13 cellular contexts compared by ENCODE assay signal in the genomic region with DNA sequence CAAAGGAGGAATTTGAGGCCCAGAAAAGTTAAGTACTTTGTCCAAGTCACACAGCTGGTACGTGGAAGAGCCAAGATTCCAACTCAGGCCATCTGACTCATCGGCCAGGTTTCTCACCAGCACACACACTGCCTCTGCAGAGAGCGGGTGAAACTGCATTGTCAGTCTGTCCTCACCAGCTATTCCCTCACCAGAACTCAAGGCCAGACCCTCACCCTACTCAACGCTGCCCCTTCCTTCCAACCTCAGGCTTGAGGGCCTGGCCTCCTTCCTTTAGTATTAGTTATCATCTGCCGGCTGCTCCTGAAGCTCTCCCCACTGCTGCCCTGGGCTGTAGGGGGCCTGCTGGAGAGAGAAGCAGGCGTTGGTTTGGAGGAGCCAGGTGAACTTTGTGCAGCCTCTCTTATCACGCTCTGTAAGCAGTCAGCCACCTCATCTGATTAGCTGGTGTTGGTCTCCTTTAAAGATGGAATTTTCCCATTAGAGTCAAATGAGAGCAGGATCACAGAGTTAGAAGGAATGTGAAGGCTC. TPM values are rescaled to one million over a fixed set of nuclear protein-coding genes. Genes with fewer than 3 reads are reported as not detected.
DNase-seq lines count a peak whose midpoint lies in the region; ATAC-seq, FAIRE-seq and TF ChIP-seq lines count a peak whose summit lies in the region.
"Had no signal": no experiment of that assay in that cellular context is flagged by ENCODE, and none has a peak within 500 bp of the region (broad histone marks: within the 10 kb centered on the region; RNA-seq: fewer than 3 reads in every experiment).

No MANE protein-coding gene starts in this region.

- DNase-seq in A549 (ENCODE audit: low read depth in 1 of 2, low spot score in 1 of 2): peak in 1 of 2 experiments; percentile 54
- DNase-seq in HK-2 (ENCODE audit: unreplicated experiment): peak; percentile 22
- peak; percentile 53 for DNase-seq in astrocyte of the spinal cord (ENCODE audit: low read depth, low spot score)
- DNase-seq in islet precursor cell: peak; percentile 85
- no peak for DNase-seq in KBM-7
- DNase-seq: activated B cell treated with CpG ODN at 0.5 μM for 24 hours; activated effector memory CD4-positive, alpha-beta T cell treated with anti-CD3 and anti-CD28 coated beads, Interleukin-2, amount 50 U/mL, for 16 hours; NCI-H1694 had no signal

- no peak overlapping the region for H3K4me2 ChIP-seq in A549

- CTCF ChIA-PET in A549 (lab: Yijun Ruan, JAX): interaction anchor here (0.6 to 21.5 kb wide), 23 partner anchors 10 to 279 kb away, joined by 3 to 517 read pairs (median 8); partner anchors contain the start of genes PIGH, PLEK2, PLEKHH1 and RDH12

- no peak for TF ChIP-seq CTCF in A549 (IDR thresholded peaks at IDR 0.05)
- TF ChIP-seq CTCF in astrocyte of the spinal cord (IDR thresholded peaks at IDR 0.05; ENCODE audit: low read depth, low read length): no peak

- H3K4me3 ChIP-seq in A549: no peak overlapping the region
- no peak overlapping the region for H3K4me3 ChIP-seq in astrocyte of the spinal cord (ENCODE audit: low read depth, low read length)
- H3K4me3 ChIP-seq: suprapubic skin had no signal

- FAIRE-seq in A549 (lab: Jason Lieb, UNC): no peak

- TF ChIP-seq RAD21 in A549 (conservative IDR thresholded peaks at IDR 0.05 in 1 of 2, IDR thresholded peaks at IDR 0.05 in 1 of 2): no peak

- H3K9me3 ChIP-seq in A549: no peaks in the 10 kb centered on the region
- H3K9me3 ChIP-seq: neutrophil, suprapubic skin had no signal

- peak overlapping the region in 1 of 2 experiments; percentile 38; a peak in 2 of 6 replicates for H3K27ac ChIP-seq in A549
- H3K27ac ChIP-seq: neutrophil, suprapubic skin had no signal

- 56% methylated on average over 7 of the region's 7 CpGs for WGBS in A549 (ENCODE audit: missing lambda C conversion rate)

- ATAC-seq in A549 (peak; percentile 81 to 82), HG02884 (IDR thresholded peaks at IDR 0.05; ENCODE audit: unreplicated experiment) (no peak), HG02588 (IDR thresholded peaks at IDR 0.05; ENCODE audit: unreplicated experiment) (no peak), HG03571 (IDR thresholded peaks at IDR 0.05; ENCODE audit: unreplicated experiment) (no peak)

- in situ Hi-C loops in astrocyte of the spinal cord (cut with HindIII; ENCODE audit: low sequenced_read_pairs) (no loop called here), KBM-7 (cut with MboI; ENCODE audit: low pct_unique_long_range_greater_than_20kb, low sequenced_read_pairs) (no loop called here)

- POLR2A ChIA-PET in A549 (lab: Yijun Ruan, JAX): interaction anchor here (1.0 kb wide), 1 partner anchor 267 kb away, joined by 3 read pairs; the partner anchor contains the start of gene RDH11

- no peak for TF ChIP-seq POLR2A in A549 (IDR thresholded peaks at IDR 0.05; ENCODE audit: low read length)

- no peak for TF ChIP-seq EP300 in A549 (IDR thresholded peaks at IDR 0.05)

- H3K4me1 ChIP-seq in A549: peaks cover 9% of the 10 kb centered on the region

TF ChIP-seq in A549, 52 proteins besides CTCF, POLR2A, EP300 and RAD21:
- TF ChIP-seq NFE2L2 (conservative IDR thresholded peaks at IDR 0.05; ENCODE audit: low read length) (no peak), HOXB5 (CRISPR knock-in tag; IDR thresholded peaks at IDR 0.05) (no peak), NR3C1 (IDR thresholded peaks at IDR 0.05) (no peak), JUNB (IDR thresholded peaks at IDR 0.05) (no peak), SMC3 (IDR thresholded peaks at IDR 0.05) (no peak), FOSL2 (IDR thresholded peaks at IDR 0.05) (no peak), FOSL2 (CRISPR knock-in tag; IDR thresholded peaks at IDR 0.05) (peak; percentile 59; the same call in 1 of the 2 replicates), TFCP2L1 (CRISPR knock-in tag; IDR thresholded peaks at IDR 0.05) (no peak), HEYL (CRISPR knock-in tag; IDR thresholded peaks at IDR 0.05) (no peak), RNF2 (IDR thresholded peaks at IDR 0.05; ENCODE audit: borderline replicate concordance, low read depth) (no peak), RARB (CRISPR knock-in tag; IDR thresholded peaks at IDR 0.05) (no peak), PHF8 (IDR thresholded peaks at IDR 0.05; ENCODE audit: borderline replicate concordance, low read depth) (no peak), ESRRA (IDR thresholded peaks at IDR 0.05; ENCODE audit: borderline replicate concordance, low read length) (no peak), ZFP36 (IDR thresholded peaks at IDR 0.05; ENCODE audit: borderline replicate concordance, partially characterized antibody) (peak; percentile 35)
- TF ChIP-seq, protein P1, sequence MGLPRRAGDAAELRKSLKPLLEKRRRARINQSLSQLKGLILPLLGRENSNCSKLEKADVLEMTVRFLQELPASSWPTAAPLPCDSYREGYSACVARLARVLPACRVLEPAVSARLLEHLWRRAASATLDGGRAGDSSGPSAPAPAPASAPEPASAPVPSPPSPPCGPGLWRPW (IDR thresholded peaks at IDR 0.05): no peak

RNA-seq across cellular contexts. Expression of gene PLEK2, which starts 16.6 kb away (rescaled TPM):
- polyA plus RNA-seq in A549 (2011; rRNA removed) (14.7 and 15.1 TPM in 2 replicates), A549 (2017; fragmentation: RNase III; extraction: RNeasy Plus Mini Kit Qiagen cat#74134 plus additional on column Dnase treatment) (13.0 to 16.1 TPM (median 14.6 TPM) in 3 replicates)
- polyA plus RNA-seq in A549 (2012; cell fraction: cytosol; rRNA removed): 10.5 and 12.6 TPM in 2 replicates
- polyA plus RNA-seq in A549 (2012; cell fraction: nucleus; rRNA removed): 6.6 and 7.9 TPM in 2 replicates
- polyA minus RNA-seq in A549 (2011; rRNA and poly(A)+ RNA removed): 7.6 and 7.8 TPM in 2 replicates

RNA-seq across cellular contexts. Expression of gene TMEM229B, which starts 60.0 kb away (rescaled TPM):
- polyA plus RNA-seq in A549 (2011; rRNA removed) (0.19 and 0.28 TPM in 2 replicates), A549 (2017; fragmentation: RNase III; extraction: RNeasy Plus Mini Kit Qiagen cat#74134 plus additional on column Dnase treatment) (0.22 to 0.40 TPM (median 0.31 TPM) in 3 replicates)
- 0.04 and 0.09 TPM in 2 replicates for polyA plus RNA-seq in A549 (2012; cell fraction: cytosol; rRNA removed)
- polyA plus RNA-seq in A549 (2012; cell fraction: nucleus; rRNA removed): 0.08 and 0.10 TPM in 2 replicates
- 0.50 and 1.3 TPM in 2 replicates for polyA minus RNA-seq in A549 (2011; rRNA and poly(A)+ RNA removed)

Comparison
In these comparisons a context has a peak if more than half of its experiments do, and no peak if none do; other contexts are left out.
1. ATAC-seq: peak in A549 (2 of 2); none in HG02884 (single experiment), HG02588 (single experiment) and HG03571 (single experiment).